In the genomic region with DNA sequence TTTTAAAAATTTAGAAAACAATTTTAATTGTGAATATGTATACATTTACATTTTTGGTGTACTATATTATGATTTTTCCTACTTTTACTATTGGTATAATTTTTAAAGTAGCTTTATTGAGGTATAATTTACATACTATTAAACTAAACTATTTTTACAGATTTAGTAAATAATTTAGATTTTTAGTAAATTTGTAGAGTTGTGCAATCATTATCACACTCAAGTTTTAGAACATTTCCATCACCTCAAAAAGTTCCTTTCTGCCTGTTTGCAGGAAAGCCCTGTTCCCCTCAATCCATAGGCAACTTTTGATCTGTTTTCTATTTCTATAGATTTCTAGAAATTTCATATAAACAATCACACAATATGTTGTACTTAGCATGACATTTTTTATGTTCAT, we compare ENCODE assay signal across 3 cellular contexts.
TF ChIP-seq lines count a peak whose summit lies in the region.

No MANE protein-coding gene starts in this region.

TF ChIP-seq in IMR-90, 13 proteins besides CTCF, POLR2A, EP300 and RAD21:
- TF ChIP-seq CEBPB (IDR thresholded peaks at IDR 0.05; ENCODE audit: low read depth, low read length) (peak; percentile 45), FOS (IDR thresholded peaks at IDR 0.05; ENCODE audit: low read depth, low read length) (no peak), MAZ (IDR thresholded peaks at IDR 0.05; ENCODE audit: borderline replicate concordance, low read depth, low read length) (no peak), BHLHE40 (IDR thresholded peaks at IDR 0.05; ENCODE audit: low read depth, low read length) (no peak), CHD1 (IDR thresholded peaks at IDR 0.05; ENCODE audit: low read depth, low read length) (no peak)
- TF ChIP-seq, protein P1, sequence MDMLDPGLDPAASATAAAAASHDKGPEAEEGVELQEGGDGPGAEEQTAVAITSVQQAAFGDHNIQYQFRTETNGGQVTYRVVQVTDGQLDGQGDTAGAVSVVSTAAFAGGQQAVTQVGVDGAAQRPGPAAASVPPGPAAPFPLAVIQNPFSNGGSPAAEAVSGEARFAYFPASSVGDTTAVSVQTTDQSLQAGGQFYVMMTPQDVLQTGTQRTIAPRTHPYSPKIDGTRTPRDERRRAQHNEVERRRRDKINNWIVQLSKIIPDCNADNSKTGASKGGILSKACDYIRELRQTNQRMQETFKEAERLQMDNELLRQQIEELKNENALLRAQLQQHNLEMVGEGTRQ (IDR thresholded peaks at IDR 0.05; ENCODE audit: low read depth, low read length) = no peak

TF ChIP-seq in GM12878, 131 proteins besides CTCF, POLR2A, EP300 and RAD21:
- no peak for TF ChIP-seq RB1 (IDR thresholded peaks at IDR 0.05; ENCODE audit: borderline replicate concordance)
- TF ChIP-seq SIX5 (IDR thresholded peaks at IDR 0.05; ENCODE audit: low read depth, low read length, severe bottlenecking) = no peak
- no peak for TF ChIP-seq PBX3 (IDR thresholded peaks at IDR 0.05; ENCODE audit: insufficient replicate concordance, low read depth, low read length)
- no peak for TF ChIP-seq CHD1 (IDR thresholded peaks at IDR 0.05; ENCODE audit: low read depth, low read length)
- no peak for TF ChIP-seq BCLAF1 (IDR thresholded peaks at IDR 0.05)
- TF ChIP-seq NR2C1 (IDR thresholded peaks at IDR 0.05) = no peak
- TF ChIP-seq, protein P2, sequence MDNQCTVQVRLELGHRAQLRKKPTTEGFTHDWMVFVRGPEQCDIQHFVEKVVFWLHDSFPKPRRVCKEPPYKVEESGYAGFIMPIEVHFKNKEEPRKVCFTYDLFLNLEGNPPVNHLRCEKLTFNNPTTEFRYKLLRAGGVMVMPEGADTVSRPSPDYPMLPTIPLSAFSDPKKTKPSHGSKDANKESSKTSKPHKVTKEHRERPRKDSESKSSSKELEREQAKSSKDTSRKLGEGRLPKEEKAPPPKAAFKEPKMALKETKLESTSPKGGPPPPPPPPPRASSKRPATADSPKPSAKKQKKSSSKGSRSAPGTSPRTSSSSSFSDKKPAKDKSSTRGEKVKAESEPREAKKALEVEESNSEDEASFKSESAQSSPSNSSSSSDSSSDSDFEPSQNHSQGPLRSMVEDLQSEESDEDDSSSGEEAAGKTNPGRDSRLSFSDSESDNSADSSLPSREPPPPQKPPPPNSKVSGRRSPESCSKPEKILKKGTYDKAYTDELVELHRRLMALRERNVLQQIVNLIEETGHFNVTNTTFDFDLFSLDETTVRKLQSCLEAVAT (IDR thresholded peaks at IDR 0.05) = no peak
- no peak for TF ChIP-seq LARP7 (IDR thresholded peaks at IDR 0.05)

TF ChIP-seq in K562, 482 proteins besides CTCF, POLR2A, EP300 and RAD21:
- peak; percentile 66; the same call in 1 of the 2 replicates for TF ChIP-seq CEBPB (tag; IDR thresholded peaks at IDR 0.05)
- TF ChIP-seq ZNF224 (CRISPR knock-in tag; IDR thresholded peaks at IDR 0.05) = no peak
- no peak for TF ChIP-seq CEBPG (CRISPR knock-in tag; IDR thresholded peaks at IDR 0.05)
- TF ChIP-seq CEBPG (tag; conservative IDR thresholded peaks at IDR 0.05 in 1 of 2, IDR thresholded peaks at IDR 0.05 in 1 of 2) = peak; percentile 41 to 78; a peak in 3 of 4 replicates
